8 cellular contexts compared by ENCODE assay signal in genomic region chr11:27506200-27507182, GRCh38. TPM values are rescaled to one million over a fixed set of nuclear protein-coding genes. Genes with fewer than 3 reads are reported as not detected.
A peak's percentile ranks its signal among the peaks of the same experiment; 100 is the strongest.
DNase-seq lines count a peak whose midpoint lies in the region; ATAC-seq and TF ChIP-seq lines count a peak whose summit lies in the region.

Gene LIN7C (minus strand): TSS chr11:27506769. CDS start chr11:27506752, 17 bp downstream.

- ATAC-seq in GM19035 (IDR thresholded peaks at IDR 0.05; ENCODE audit: unreplicated experiment) (peak; percentile 95), HG03354 (IDR thresholded peaks at IDR 0.05; ENCODE audit: poor library complexity, severe bottlenecking, unreplicated experiment) (peak; percentile 94)

- no peaks in the 10 kb centered on the region for H3K9me3 Mint-ChIP-seq in chondrocyte (ENCODE audit: low read depth)

- no peaks in the 10 kb centered on the region for H3K27me3 Mint-ChIP-seq in chondrocyte (ENCODE audit: low read depth)

- H3K36me3 Mint-ChIP-seq in chondrocyte (ENCODE audit: low read depth), result no peaks in the 10 kb centered on the region

- TF ChIP-seq CTCF in chondrocyte (IDR thresholded peaks at IDR 0.05), result peak; percentile 42

- H3K27ac Mint-ChIP-seq in chondrocyte (ENCODE audit: unreplicated experiment), result peak within 1 kb of the TSS; percentile 99

- H3K4me1 Mint-ChIP-seq in chondrocyte (ENCODE audit: low read depth), result peaks cover 33% of the 10 kb centered on the region

- DNase-seq in AML-193 (lab: John Stamatoyannopoulos, UW), result peak; percentile 86 to 87
- DNase-seq in NCI-H446 treated with DMSO at 0.1 percent for 48 hours (lab: John Stamatoyannopoulos, UW), result peak; percentile 88
- DNase-seq in activated CD4-positive, alpha-beta T cell treated with anti-CD3 and anti-CD28 coated beads for 1 hour, result peak; percentile 90
- DNase-seq in chondrocyte (ENCODE audit: low spot score), result no peak
- peak; percentile 94 for DNase-seq in kidney tubule cell (ENCODE audit: low spot score)
- peak; percentile 86 to 94 (median 91) for DNase-seq in stimulated activated CD4-positive, alpha-beta T cell treated with anti-CD3 and anti-CD28 coated beads, Interleukin-1b, Interleukin-23, amount 100 ng/mL, for 24 hours (ENCODE audit: low read depth in 4 of 4, low spot score in 1 of 4)

- peak within 1 kb of the TSS; percentile 98 for H3K4me3 Mint-ChIP-seq in chondrocyte (ENCODE audit: unreplicated experiment)

RNA-seq across cellular contexts. Expression of gene LIN7C, which starts in this region (rescaled TPM):
- 18.1 to 20.4 TPM (median 18.6 TPM) in 3 replicates for total RNA-seq in chondrocyte
